ENCODE assay signal across 8 cellular contexts in genomic region chr9:27353405-27354229, GRCh38. TPM values are rescaled to one million over a fixed set of nuclear protein-coding genes. Genes with fewer than 3 reads are reported as not detected.
DNase-seq lines count a peak whose midpoint lies in the region; ATAC-seq lines count a peak whose summit lies in the region.

No MANE protein-coding gene starts in this region.

- H3K4me1 ChIP-seq in HAP-1 = peaks cover 11% of the 10 kb centered on the region

- H3K9me3 ChIP-seq in T-helper 17 cell (ENCODE audit: control insufficient read depth, low read length, poor library complexity, severe bottlenecking) = no peaks in the 10 kb centered on the region
- H3K9me3 ChIP-seq in HAP-1 = no peaks in the 10 kb centered on the region

- H3K9me3 Mint-ChIP-seq in memory B cell = no peaks in the 10 kb centered on the region

- in situ Hi-C loops in HAP-1 (cut with MboI; ENCODE audit: low sequenced_read_pairs) = no loop called here

- H3K4me1 Mint-ChIP-seq in memory B cell (peaks cover 31% of the 10 kb centered on the region), T-helper 17 cell (peaks cover 4% of the 10 kb centered on the region)

- peak; percentile 34 for DNase-seq in NCI-H1694 (lab: John Stamatoyannopoulos, UW)
- DNase-seq in memory B cell (ENCODE audit: low spot score in 2 of 2) = peak; percentile 13 to 14
- DNase-seq in T-helper 17 cell = no peak
- DNase-seq in activated CD4-positive, alpha-beta T cell treated with anti-CD3 and anti-CD28 coated beads, Interleukin-2, amount 50 U/mL, for 48 hours = no peak
- DNase-seq in HAP-1 (ENCODE audit: low spot score in 2 of 2) = no peak
- no peak for DNase-seq in T-helper 1 cell

- H3K27me3 ChIP-seq in HAP-1 (ENCODE audit: low read depth) = no peaks in the 10 kb centered on the region

- ATAC-seq in GM18907 (IDR thresholded peaks at IDR 0.05; ENCODE audit: unreplicated experiment) = peak; percentile 91
- peak; percentile 76 for ATAC-seq in HG02623 (IDR thresholded peaks at IDR 0.05; ENCODE audit: unreplicated experiment)
- peak; percentile 78 for ATAC-seq in memory B cell (ENCODE audit: low read depth)
- no peak for ATAC-seq in T-helper 17 cell

- H3K36me3 Mint-ChIP-seq in memory B cell = peaks cover 10% of the 10 kb centered on the region
- no peaks in the 10 kb centered on the region for H3K36me3 Mint-ChIP-seq in T-helper 17 cell (ENCODE audit: low read depth)

- H3K27me3 Mint-ChIP-seq in memory B cell (no peaks in the 10 kb centered on the region), T-helper 17 cell (no peaks in the 10 kb centered on the region)

- H3K36me3 ChIP-seq in HAP-1 (replicated peaks) = peaks cover 11% of the 10 kb centered on the region; the same call in 1 of the 2 replicates

- H3K4me3 Mint-ChIP-seq in memory B cell (no peak overlapping the region), T-helper 17 cell (no peak overlapping the region)

- H3K27ac Mint-ChIP-seq in memory B cell (peak overlapping the region; percentile 67), T-helper 17 cell (no peak overlapping the region)

- H3K4me3 ChIP-seq in HAP-1 = no peak overlapping the region

RNA-seq across cellular contexts. Expression of gene EQTN, which starts 56.7 kb away (rescaled TPM):
- not detected for total RNA-seq in T-helper 17 cell

Comparison
In these comparisons a context has a peak if more than half of its experiments do, and no peak if none do; other contexts are left out.
1. DNase-seq: peak in NCI-H1694 (single experiment) and memory B cell (2 of 2); none in T-helper 17 cell (0 of 3), activated CD4-positive, alpha-beta T cell treated with anti-CD3 and anti-CD28 coated beads, Interleukin-2, amount 50 U/mL, for 48 hours (0 of 2), HAP-1 (0 of 2) and T-helper 1 cell (0 of 5).